Comparison of ENCODE assay signal across 8 cellular contexts in genomic region chr11:102914238-102915043, GRCh38. TPM values are rescaled to one million over a fixed set of nuclear protein-coding genes. Genes with fewer than 3 reads are reported as not detected.
DNase-seq lines count a peak whose midpoint lies in the region; ATAC-seq lines count a peak whose summit lies in the region.

No MANE protein-coding gene starts in this region.

- H3K27ac Mint-ChIP-seq in CD4-positive, alpha-beta memory T cell, result no peak overlapping the region

- H3K4me3 ChIP-seq in CD4-positive, alpha-beta memory T cell (ENCODE audit: low read length in 2 of 2), result no peak overlapping the region

- H3K36me3 Mint-ChIP-seq in CD4-positive, alpha-beta memory T cell, result no peaks in the 10 kb centered on the region

- DNase-seq in NCI-H748 (lab: John Stamatoyannopoulos, UW; ENCODE audit: unreplicated experiment), result peak; percentile 11
- no peak for DNase-seq in NCI-H748 treated with DMSO at 0.1 percent for 48 hours (lab: John Stamatoyannopoulos, UW)
- DNase-seq in HS-5 (ENCODE audit: low read depth), result peak; percentile 11
- peak; percentile 51 for DNase-seq in astrocyte of the hippocampus (ENCODE audit: low read depth, low spot score)
- peak; percentile 46 for DNase-seq in left lobe of liver (ENCODE audit: low spot score)
- no peak for DNase-seq in RPMI8226
- DNase-seq in NCI-H2107 treated with DMSO at 0.1 percent for 48 hours (lab: John Stamatoyannopoulos, UW; ENCODE audit: unreplicated experiment), result no peak
- DNase-seq in CD4-positive, alpha-beta memory T cell, result no peak

- intact Hi-C loops in CD4-positive, alpha-beta memory T cell (cut with micrococcal nuclease), result no loop called here

- CTCF ChIA-PET in CD4-positive, alpha-beta memory T cell (lab: Charles Lee; ENCODE audit: partially characterized antibody), result interaction anchor here (1.1 to 1.5 kb wide), 2 partner anchors 18 to 27 kb away, joined by 4 to 10 read pairs; no protein-coding TSS in a partner anchor

- no peaks in the 10 kb centered on the region for H3K27me3 ChIP-seq in CD4-positive, alpha-beta memory T cell (ENCODE audit: insufficient read depth, low read length)

- ATAC-seq in left lobe of liver, result peak; percentile 93

- H3K27ac ChIP-seq in CD4-positive, alpha-beta memory T cell (ENCODE audit: low read depth, low read length), result no peak overlapping the region

- peaks cover 0 to under 1% (median 0%) of the 10 kb centered on the region in 8 donors for H3K9me3 Mint-ChIP-seq in CD4-positive, alpha-beta memory T cell

- no peaks in the 10 kb centered on the region for H3K4me1 Mint-ChIP-seq in CD4-positive, alpha-beta memory T cell

- POLR2A ChIA-PET in CD4-positive, alpha-beta memory T cell (lab: Charles Lee; ENCODE audit: partially characterized antibody), result no interaction called here

- no peaks in the 10 kb centered on the region for H3K4me1 ChIP-seq in CD4-positive, alpha-beta memory T cell (ENCODE audit: insufficient read depth, low read length)

- H3K36me3 ChIP-seq in CD4-positive, alpha-beta memory T cell (ENCODE audit: insufficient read depth, low read length), result no peaks in the 10 kb centered on the region

- no peaks in the 10 kb centered on the region for H3K9me3 ChIP-seq in CD4-positive, alpha-beta memory T cell (ENCODE audit: control insufficient read depth in 1 of 2, low read length in 2 of 2)

- peaks cover 1 to 2% of the 10 kb centered on the region in 2 donors for H3K27me3 Mint-ChIP-seq in CD4-positive, alpha-beta memory T cell

- H3K4me3 Mint-ChIP-seq in CD4-positive, alpha-beta memory T cell, result no peak overlapping the region

RNA-seq across cellular contexts. Expression of gene MMP12, which starts 39.7 kb away (rescaled TPM):
- total RNA-seq in left lobe of liver, result not detected
- not detected for total RNA-seq in CD4-positive, alpha-beta memory T cell
- polyA plus RNA-seq in CD4-positive, alpha-beta memory T cell, result not detected

RNA-seq across cellular contexts. Expression of gene MMP13, which starts 41.1 kb away (rescaled TPM):
- not detected for total RNA-seq in left lobe of liver
- not detected for total RNA-seq in CD4-positive, alpha-beta memory T cell
- polyA plus RNA-seq in CD4-positive, alpha-beta memory T cell, result not detected

Comparison
In these comparisons a context has a peak if more than half of its experiments do, and no peak if none do; other contexts are left out.
1. DNase-seq: peak in NCI-H748 (single experiment), HS-5 (single experiment), astrocyte of the hippocampus (single experiment) and left lobe of liver (single experiment); none in NCI-H748 treated with DMSO at 0.1 percent for 48 hours (single experiment), RPMI8226 (single experiment), NCI-H2107 treated with DMSO at 0.1 percent for 48 hours (single experiment) and CD4-positive, alpha-beta memory T cell (0 of 5).